ENCODE assay signal across 19 cellular contexts in the genomic region with DNA sequence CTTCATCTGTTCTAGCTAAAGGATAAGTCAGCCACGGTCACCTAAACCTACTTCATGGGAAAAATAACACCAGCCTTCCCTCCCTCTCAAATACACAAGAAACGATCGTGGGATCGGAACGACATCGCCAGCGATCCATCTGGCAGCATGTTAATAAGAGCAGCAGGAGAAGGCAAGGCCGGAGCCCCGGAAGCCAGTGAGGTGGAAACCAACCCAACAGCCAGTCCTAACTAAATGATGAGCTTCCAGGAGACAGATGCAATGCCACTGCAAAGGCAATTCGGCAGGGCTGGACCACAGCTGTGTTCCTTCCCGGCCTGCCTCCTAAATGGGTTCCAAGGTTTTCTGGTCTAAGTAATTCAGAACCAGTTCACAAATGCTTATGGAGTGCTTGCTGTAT.
"Had no signal": no experiment of that assay in that cellular context is flagged by ENCODE, and none has a peak within 500 bp of the region (broad histone marks: within the 10 kb centered on the region; RNA-seq: fewer than 3 reads in every experiment).

No MANE protein-coding gene starts in this region.

- H3K27ac ChIP-seq: epithelial cell of prostate, esophagus squamous epithelium, gastroesophageal sphincter, hepatocyte, left ventricle myocardium inferior, lower lobe of right lung, parathyroid adenoma, prostate gland, right lobe of liver, tibial artery, upper lobe of left lung, uterus had no signal

- H3K36me3 ChIP-seq: esophagus squamous epithelium, gastroesophageal sphincter, left ventricle myocardium inferior, lower lobe of right lung, prostate gland, right lobe of liver, tibial artery, upper lobe of left lung, uterus had no signal

- DNase-seq: cortex of kidney; effector memory CD8-positive, alpha-beta T cell; esophagus squamous epithelium; foreskin fibroblast; kidney; left cardiac atrium; left ventricle myocardium inferior; lower lobe of right lung; occipital lobe; right lobe of liver; stimulated activated CD4-positive, alpha-beta T cell treated with anti-CD3 and anti-CD28 coated beads, Interleukin-4, amount 100 ng/mL, for 24 hours; tibial artery; upper lobe of left lung; uterus had no signal

- H3K4me3 ChIP-seq: esophagus squamous epithelium, gastroesophageal sphincter, hepatocyte, left ventricle myocardium inferior, lower lobe of right lung, prostate gland, right lobe of liver, tibial artery, upper lobe of left lung, uterus had no signal

- H3K4me1 ChIP-seq: esophagus squamous epithelium, gastroesophageal sphincter, left ventricle myocardium inferior, lower lobe of right lung, parathyroid adenoma, prostate gland, right lobe of liver, tibial artery, upper lobe of left lung, uterus had no signal

- H3K9me3 ChIP-seq: lower lobe of right lung, prostate gland, right lobe of liver, uterus had no signal

- H3K27me3 ChIP-seq: gastroesophageal sphincter, hepatocyte, right lobe of liver, tibial artery, upper lobe of left lung, uterus had no signal
